1 cellular context compared by ENCODE assay signal in genomic region chr13:32538621-32539246, GRCh38.
A peak's percentile ranks its signal among the peaks of the same experiment; 100 is the strongest.
TF ChIP-seq lines count a peak whose summit lies in the region.

TSS of gene N4BP2L2 (minus strand) at chr13:32538795. CDS start at chr13:32537027, 1,768 bp downstream.

TF ChIP-seq in WTC11, 78 proteins besides CTCF, POLR2A, EP300 and RAD21 (continued from another document):
- TF ChIP-seq ATF3 (CRISPR knock-in tag; conservative IDR thresholded peaks at IDR 0.05) (no peak), NR1H2 (CRISPR knock-in tag; IDR thresholded peaks at IDR 0.05) (no peak), IRF2 (CRISPR knock-in tag; IDR thresholded peaks at IDR 0.05; ENCODE audit: borderline replicate concordance, low read depth) (no peak), ZNF281 (CRISPR knock-in tag; IDR thresholded peaks at IDR 0.05) (no peak), ATF2 (CRISPR knock-in tag; IDR thresholded peaks at IDR 0.05; ENCODE audit: borderline replicate concordance, low read depth) (no peak), AR (CRISPR knock-in tag; IDR thresholded peaks at IDR 0.05) (no peak), E2F4 (CRISPR knock-in tag; IDR thresholded peaks at IDR 0.05; ENCODE audit: borderline replicate concordance, low read depth) (no peak), SOX15 (CRISPR knock-in tag; IDR thresholded peaks at IDR 0.05) (no peak), FOXK1 (CRISPR knock-in tag; IDR thresholded peaks at IDR 0.05) (peak; percentile 73; the same call in 1 of the 2 replicates), TP53 (CRISPR knock-in tag; IDR thresholded peaks at IDR 0.05) (no peak), CREM (CRISPR knock-in tag; IDR thresholded peaks at IDR 0.05) (0 out of 2 replicates have a peak, but pooled peaks have one; percentile 48), ETV6 (CRISPR knock-in tag; IDR thresholded peaks at IDR 0.05) (peak; percentile 10; the same call in 1 of the 2 replicates), ZNF317 (CRISPR knock-in tag; IDR thresholded peaks at IDR 0.05; ENCODE audit: borderline replicate concordance, low read depth) (peak; percentile 93), GRHL2 (CRISPR knock-in tag; IDR thresholded peaks at IDR 0.05; ENCODE audit: insufficient replicate concordance, severe bottlenecking) (no peak), NFYB (CRISPR knock-in tag; conservative IDR thresholded peaks at IDR 0.05; ENCODE audit: low read depth) (no peak), FOXP4 (CRISPR knock-in tag; IDR thresholded peaks at IDR 0.05) (0 out of 2 replicates have a peak, but pooled peaks have one; percentile 14), E2F5 (CRISPR knock-in tag; IDR thresholded peaks at IDR 0.05) (no peak), USF2 (CRISPR knock-in tag; IDR thresholded peaks at IDR 0.05) (peak; percentile 54), ZNF232 (CRISPR knock-in tag; IDR thresholded peaks at IDR 0.05) (peak; percentile 60; the same call in 1 of the 2 replicates), ZBTB21 (CRISPR knock-in tag; IDR thresholded peaks at IDR 0.05; ENCODE audit: borderline replicate concordance) (peak; percentile 47; the same call in 1 of the 2 replicates), CBFB (CRISPR knock-in tag; IDR thresholded peaks at IDR 0.05; ENCODE audit: low read depth) (no peak), SMAD3 (CRISPR knock-in tag; IDR thresholded peaks at IDR 0.05; ENCODE audit: borderline replicate concordance) (peak; percentile 49; the same call in 1 of the 2 replicates), NR2C2 (CRISPR knock-in tag; IDR thresholded peaks at IDR 0.05) (no peak), FOXJ3 (CRISPR knock-in tag; IDR thresholded peaks at IDR 0.05; ENCODE audit: borderline replicate concordance) (no peak), E2F1 (CRISPR knock-in tag; IDR thresholded peaks at IDR 0.05) (no peak), ERG (CRISPR knock-in tag; IDR thresholded peaks at IDR 0.05) (no peak), ZNF512 (CRISPR knock-in tag; IDR thresholded peaks at IDR 0.05; ENCODE audit: borderline replicate concordance) (no peak), ATF1 (CRISPR knock-in tag; IDR thresholded peaks at IDR 0.05) (no peak), GABPB1 (CRISPR knock-in tag; IDR thresholded peaks at IDR 0.05) (peak; percentile 72), RELA (CRISPR knock-in tag; IDR thresholded peaks at IDR 0.05; ENCODE audit: borderline replicate concordance) (no peak), ELF4 (CRISPR knock-in tag; IDR thresholded peaks at IDR 0.05; ENCODE audit: low read depth) (no peak), HMGA2 (CRISPR knock-in tag; IDR thresholded peaks at IDR 0.05) (no peak), JAZF1 (CRISPR knock-in tag; IDR thresholded peaks at IDR 0.05) (no peak)
